In the genomic region with DNA sequence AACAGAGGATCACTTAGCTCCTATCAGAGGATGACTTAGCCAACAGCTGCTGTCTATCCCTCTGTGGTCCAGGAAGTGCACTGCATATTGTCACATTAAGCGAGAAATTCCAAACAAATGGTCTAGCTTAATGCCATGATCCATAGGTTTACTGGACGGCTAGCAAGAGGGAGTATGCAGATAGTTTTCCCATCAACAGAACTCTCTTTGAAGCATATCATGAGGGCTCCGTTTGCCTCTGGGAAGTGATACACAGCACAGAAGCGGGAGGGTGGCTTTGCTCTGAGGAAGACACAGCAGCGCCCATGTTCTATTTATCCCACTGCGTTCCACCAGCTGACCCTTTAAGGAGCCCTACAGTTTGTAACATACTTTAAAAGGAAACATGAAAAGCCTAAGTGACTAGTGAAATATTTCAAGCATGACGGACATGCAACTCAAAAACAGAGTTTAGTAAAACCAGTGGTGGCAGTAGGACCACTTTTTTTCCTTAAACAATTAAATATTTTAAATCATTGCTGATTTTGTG, we compare ENCODE assay signal across 16 cellular contexts. TPM values are rescaled to one million over a fixed set of nuclear protein-coding genes. Genes with fewer than 3 reads are reported as not detected.
A peak's percentile ranks its signal among the peaks of the same experiment; 100 is the strongest.
DNase-seq lines count a peak whose midpoint lies in the region; ATAC-seq, FAIRE-seq and TF ChIP-seq lines count a peak whose summit lies in the region.
"Had no signal": no experiment of that assay in that cellular context is flagged by ENCODE, and none has a peak within 500 bp of the region (broad histone marks: within the 10 kb centered on the region; RNA-seq: fewer than 3 reads in every experiment).

No MANE protein-coding gene starts in this region.

- H3K4me2 ChIP-seq in H1 (ENCODE audit: insufficient read depth in 1 of 2, low read depth in 2 of 2, low read length in 2 of 2): no peak overlapping the region
- no peak overlapping the region for H3K4me2 ChIP-seq in mesenchymal stem cell (ENCODE audit: low read length, poor library complexity, severe bottlenecking)
- H3K4me2 ChIP-seq: GM23338 had no signal

- no peak overlapping the region for H3K4ac ChIP-seq in H1 (replicated peaks; ENCODE audit: insufficient read length, low read depth, low read length)
- H3K4ac ChIP-seq in mesenchymal stem cell (ENCODE audit: low read depth in 1 of 2, low read length in 2 of 2): no peak overlapping the region

- CTCF ChIA-PET in H1 (lab: Charles Lee; ENCODE audit: partially characterized antibody): interaction anchor here (0.7 to 1.4 kb wide), 3 partner anchors 10 to 15 kb away, joined by 3 to 4 read pairs (median 3); no protein-coding TSS in a partner anchor

- TF ChIP-seq EP300 in H1 (IDR thresholded peaks at IDR 0.05; ENCODE audit: borderline replicate concordance in 1 of 2, low read depth in 2 of 2, low read length in 2 of 2) (no peak), stomach (IDR thresholded peaks at IDR 0.05) (no peak)

- H3K4me3 ChIP-seq in H1 (ENCODE audit: extremely low read depth in 1 of 4, insufficient read depth in 2 of 4, low read depth in 3 of 4, low read length in 4 of 4) (no peak overlapping the region), mesenchymal stem cell (ENCODE audit: insufficient read depth in 1 of 2, low read depth in 1 of 2, low read length in 2 of 2) (no peak overlapping the region), stomach (no peak overlapping the region)
- H3K4me3 ChIP-seq: GM23338 had no signal

- intact Hi-C loops in stomach (cut with DNase I; ENCODE audit: low total_unique reads): no loop called here

- no peak overlapping the region for H3K4me3 Mint-ChIP-seq in HFFc6
- H3K4me3 Mint-ChIP-seq: dendritic cell treated with granulocyte-macrophage colony-stimulating factor and Interleukin-4, amounts not matched to agents 40 ng/mL and 50 ng/mL, for 4 days; GM23338; natural killer cell treated with Interleukin-12 subunit alpha and Interleukin-12 subunit beta and Interleukin-15 and Interleukin-18, amount 100 ng/mL, for 72 hours had no signal

- H3K27ac ChIP-seq in H1 (ENCODE audit: low read depth, low read length) (no peak overlapping the region), mesenchymal stem cell (ENCODE audit: low read length, poor library complexity, severe bottlenecking) (peak overlapping the region; percentile 61), stomach (peak overlapping the region; percentile 38 to 81 (median 80))

- H2BK120ac ChIP-seq in H1 (replicated peaks; ENCODE audit: low read depth, low read length) (no peak overlapping the region), mesenchymal stem cell (ENCODE audit: low read depth, low read length) (no peak overlapping the region)

- H3K36me3 ChIP-seq in H1 (ENCODE audit: control insufficient read depth in 2 of 4, insufficient read depth in 4 of 4, low read length in 3 of 4): no peaks in the 10 kb centered on the region
- peaks cover 0 to 23% of the 10 kb centered on the region in 2 experiments for H3K36me3 ChIP-seq in mesenchymal stem cell (ENCODE audit: control insufficient read depth in 1 of 2, insufficient read depth in 2 of 2, low read depth in 1 of 2, low read length in 2 of 2)
- H3K36me3 ChIP-seq in stomach: no peaks in the 10 kb centered on the region
- H3K36me3 ChIP-seq: BE2C had no signal

- POLR2A ChIA-PET in H1 (lab: Charles Lee; ENCODE audit: partially characterized antibody): interaction anchor here (0.8 kb wide), 2 partner anchors 52 to 77 kb away, joined by 3 read pairs; a partner anchor contains a TSS

- H3K27me3 ChIP-seq in H1 (replicated peaks in 1 of 4; ENCODE audit: control insufficient read depth in 3 of 4, extremely low read depth in 1 of 4, insufficient read depth in 3 of 4, low read length in 3 of 4): no peaks in the 10 kb centered on the region
- H3K27me3 ChIP-seq in mesenchymal stem cell (ENCODE audit: control insufficient read depth in 1 of 2, insufficient read depth in 1 of 2, low read length in 2 of 2): no peaks in the 10 kb centered on the region
- H3K27me3 ChIP-seq in stomach: no peaks in the 10 kb centered on the region
- H3K27me3 ChIP-seq: BE2C had no signal

- no peak for TF ChIP-seq RAD21 in H1 (IDR thresholded peaks at IDR 0.05 in 1 of 2, conservative IDR thresholded peaks at IDR 0.05 in 1 of 2; ENCODE audit: low read depth in 2 of 2, low read length in 2 of 2)

- H3K4me1 ChIP-seq in H1 (replicated peaks in 1 of 4; ENCODE audit: control insufficient read depth in 3 of 4, insufficient read depth in 4 of 4, low read length in 3 of 4) (no peaks in the 10 kb centered on the region; a peak in 1 of 7 replicates), mesenchymal stem cell (ENCODE audit: control insufficient read depth, insufficient read depth, low read depth, low read length) (peaks cover 26% of the 10 kb centered on the region), stomach (peaks cover 0 to 57% (median 24%) of the 10 kb centered on the region in 4 donors)

- H3K36me3 Mint-ChIP-seq in HFFc6 (ENCODE audit: low read depth): peaks cover 11% of the 10 kb centered on the region; the same call in 1 of the 2 replicates
- H3K36me3 Mint-ChIP-seq: activated naive CD4-positive, alpha-beta T cell treated with anti-CD3 and anti-CD28 coated beads, Interleukin-2, amount 50 U/mL, for 72 hours; natural killer cell treated with Interleukin-12 subunit alpha and Interleukin-12 subunit beta and Interleukin-15 and Interleukin-18, amount 100 ng/mL, for 72 hours had no signal

- no peak overlapping the region for H3K9ac ChIP-seq in H1 (replicated peaks in 1 of 4; ENCODE audit: extremely low read depth in 1 of 4, low read depth in 3 of 4, low read length in 3 of 4)
- H3K9ac ChIP-seq in mesenchymal stem cell (ENCODE audit: low read length): no peak overlapping the region

- no peak for ATAC-seq in GM21528 (IDR thresholded peaks at IDR 0.05; ENCODE audit: low FRiP score, unreplicated experiment)
- ATAC-seq in HG03432 (IDR thresholded peaks at IDR 0.05; ENCODE audit: unreplicated experiment): no peak
- ATAC-seq: activated naive CD4-positive, alpha-beta T cell treated with anti-CD3 and anti-CD28 coated beads, Interleukin-2, amount 50 U/mL, for 72 hours; natural killer cell treated with Interleukin-12 subunit alpha and Interleukin-12 subunit beta and Interleukin-15 and Interleukin-18, amount 100 ng/mL, for 72 hours had no signal

- no peak overlapping the region for H2BK5ac ChIP-seq in H1 (ENCODE audit: low read depth, low read length)
- no peak overlapping the region for H2BK5ac ChIP-seq in mesenchymal stem cell (ENCODE audit: low read depth, low read length, poor library complexity, severe bottlenecking)

- TF ChIP-seq CTCF in HFFc6 (IDR thresholded peaks at IDR 0.05) (no peak; the same call in 1 of the 2 replicates), H1 (IDR thresholded peaks at IDR 0.05; ENCODE audit: control extremely low read depth in 1 of 3, insufficient read depth in 1 of 3, low read depth in 1 of 3, low read length in 3 of 3) (no peak), stomach (IDR thresholded peaks at IDR 0.05) (no peak)

- H2BK15ac ChIP-seq in H1 (ENCODE audit: low read length): no peak overlapping the region
- no peak overlapping the region for H2BK15ac ChIP-seq in mesenchymal stem cell (ENCODE audit: low read depth, poor library complexity, severe bottlenecking)

- no peak overlapping the region for H2BK20ac ChIP-seq in H1 (ENCODE audit: low read length)

- no peak overlapping the region for H4K8ac ChIP-seq in H1 (ENCODE audit: extremely low read depth, insufficient read depth, low read length)
- no peak overlapping the region for H4K8ac ChIP-seq in mesenchymal stem cell (ENCODE audit: low read length)

- H2AK5ac ChIP-seq in H1 (ENCODE audit: low read depth, low read length): no peak overlapping the region
- H2AK5ac ChIP-seq in mesenchymal stem cell (ENCODE audit: low read length, severe bottlenecking): no peak overlapping the region

- WGBS in H1 (ENCODE audit: extremely low coverage in 1 of 2, insufficient coverage in 1 of 2, insufficient read length in 1 of 2, insufficient replicate concordance in 2 of 2, low coverage in 1 of 2, low lambda C conversion rate in 2 of 2, missing lambda C conversion rate in 1 of 2), 2 experiments: 89% methylated on average over 7 of the region's 7 CpGs; no CpG with 5 or more reads in 1 of the 2 experiments
- 44% methylated on average over 7 of the region's 7 CpGs for WGBS in mesenchymal stem cell
- WGBS in stomach, 5 donors: 48 to 74% (median 64%) methylated on average over 7 of the region's 7 CpGs

- H3K23ac ChIP-seq in H1 (ENCODE audit: insufficient read length) (no peak overlapping the region), mesenchymal stem cell (ENCODE audit: low read length in 2 of 2) (no peak overlapping the region)

- H2AFZ ChIP-seq in H1 (ENCODE audit: low read length): no peak overlapping the region
- no peak overlapping the region for H2AFZ ChIP-seq in mesenchymal stem cell (ENCODE audit: low read depth, low read length)
- H2AFZ ChIP-seq: GM23338 had no signal

- H3K27ac Mint-ChIP-seq in HFFc6: peak overlapping the region; percentile 77
- H3K27ac Mint-ChIP-seq: activated naive CD4-positive, alpha-beta T cell treated with anti-CD3 and anti-CD28 coated beads, Interleukin-2, amount 50 U/mL, for 72 hours; dendritic cell treated with granulocyte-macrophage colony-stimulating factor and Interleukin-4, amounts not matched to agents 40 ng/mL and 50 ng/mL, for 4 days; GM23338 had no signal

- no peak overlapping the region; the same call in 1 of the 2 replicates for H2BK12ac ChIP-seq in H1 (ENCODE audit: low read depth, low read length)
- peak overlapping the region in 1 of 2 experiments; percentile 57 for H2BK12ac ChIP-seq in mesenchymal stem cell (ENCODE audit: low read length in 2 of 2)

- H3K79me1 ChIP-seq in H1 (ENCODE audit: low read depth, low read length): no peaks in the 10 kb centered on the region; the same call in 1 of the 2 replicates
- peaks cover 7% of the 10 kb centered on the region for H3K79me1 ChIP-seq in mesenchymal stem cell (replicated peaks; ENCODE audit: low read length, poor library complexity, severe bottlenecking)

- H4K91ac ChIP-seq in H1 (replicated peaks; ENCODE audit: insufficient read length, low read length) (peak overlapping the region; percentile 35), mesenchymal stem cell (ENCODE audit: low read length) (no peak overlapping the region)

- TF ChIP-seq POLR2A in H1 (IDR thresholded peaks at IDR 0.05; ENCODE audit: control extremely low read depth in 1 of 2, low read depth in 2 of 2, low read length in 2 of 2) (no peak), stomach (IDR thresholded peaks at IDR 0.05) (no peak)

- H3K14ac ChIP-seq in H1 (ENCODE audit: insufficient read length): no peak overlapping the region
- H3K14ac ChIP-seq in mesenchymal stem cell (ENCODE audit: low read length in 2 of 2): no peak overlapping the region

- H3K56ac ChIP-seq in H1 (replicated peaks; ENCODE audit: insufficient read length, low read depth, low read length): no peak overlapping the region

- H3K9me3 ChIP-seq in H1 (ENCODE audit: insufficient read depth in 2 of 2, low read depth in 1 of 2, low read length in 1 of 2) (no peaks in the 10 kb centered on the region), mesenchymal stem cell (ENCODE audit: control insufficient read depth, low read length) (no peaks in the 10 kb centered on the region), stomach (no peaks in the 10 kb centered on the region)
- H3K9me3 ChIP-seq: BE2C had no signal

- DNase-seq in HFFc6: no peak
- DNase-seq in H1 (ENCODE audit: low read depth in 1 of 2, low spot score in 2 of 2): peak in 1 of 2 experiments; percentile 41
- DNase-seq in mesenchymal stem cell: peak; percentile 86
- no peak for DNase-seq in stomach
- DNase-seq in occipital lobe (lab: John Stamatoyannopoulos, UW): no peak
- no peak for DNase-seq in DMS 273 treated with DMSO at 0.1 percent for 48 hours (lab: John Stamatoyannopoulos, UW)
- DNase-seq: BE2C, NCI-H2029 treated with DMSO at 0.1 percent for 48 hours, SHP77 had no signal

- H3K18ac ChIP-seq in H1 (ENCODE audit: extremely low read depth, low read length) (no peak overlapping the region), mesenchymal stem cell (ENCODE audit: low read depth in 1 of 2, low read length in 2 of 2) (peak overlapping the region in 1 of 2 experiments; percentile 14)

- H3K79me2 ChIP-seq in H1 (ENCODE audit: control insufficient read depth in 1 of 2, insufficient read depth in 2 of 2, low read length in 2 of 2): no peaks in the 10 kb centered on the region

- no peaks in the 10 kb centered on the region for H3K23me2 ChIP-seq in H1 (ENCODE audit: low read depth, low read length)

- peaks cover 69% of the 10 kb centered on the region for H3K4me1 Mint-ChIP-seq in HFFc6 (ENCODE audit: low read depth)

- no peaks in the 10 kb centered on the region; the same call in 1 of the 2 replicates for H3K27me3 Mint-ChIP-seq in HFFc6 (ENCODE audit: insufficient read depth)

- H3K9me3 Mint-ChIP-seq in HFFc6: no peaks in the 10 kb centered on the region
- H3K9me3 Mint-ChIP-seq: dendritic cell treated with granulocyte-macrophage colony-stimulating factor and Interleukin-4, amounts not matched to agents 40 ng/mL and 50 ng/mL, for 4 days; GM23338; natural killer cell treated with Interleukin-12 subunit alpha and Interleukin-12 subunit beta and Interleukin-15 and Interleukin-18, amount 100 ng/mL, for 72 hours had no signal

- no peak overlapping the region for H4K5ac ChIP-seq in H1 (ENCODE audit: insufficient read length, low read depth, low read length)

- no peak for FAIRE-seq in H1 (lab: Jason Lieb, UNC)
- FAIRE-seq: islet of Langerhans had no signal

- H4K20me1 ChIP-seq in H1 (replicated peaks in 1 of 2; ENCODE audit: control insufficient read depth in 1 of 2, insufficient read depth in 2 of 2, low read length in 2 of 2): no peaks in the 10 kb centered on the region

RNA-seq across cellular contexts. Expression of a gene that starts 52.7 kb away (rescaled TPM):
- total RNA-seq in HFFc6 (2021; fragmentation: NEBNext Ultra II Directional; extraction: Animal tissue kit (Norgen Biotek cat#: 25700)): 100 to 1,000 TPM; 137 to 328 (median 148) TPM
- total RNA-seq in H1 (2021; fragmentation: NEBNext Ultra II Directional; extraction: Animal tissue kit (Norgen Biotek cat#: 25700)): 82.0 and 91.0 TPM in 2 replicates
- polyA plus RNA-seq in H1 (2011; rRNA removed) (30.7 and 31.7 TPM in 2 replicates), stomach (10 to 100 TPM; 18.8 to 59.0 (median 30.6) TPM)
- 31.3 TPM for polyA plus RNA-seq in H1 (2011; cell fraction: cytosol; rRNA removed)
- 69.4 TPM for polyA plus RNA-seq in H1 (2011; cell fraction: nucleus; rRNA removed)
- polyA plus RNA-seq in H1 (2012, experiment 1 of 2): 39.8 to 46.7 TPM (median 43.8 TPM) in 4 replicates
- polyA plus RNA-seq in H1 (2012, experiment 2 of 2): 17.1 TPM
- 88.0 TPM for polyA plus RNA-seq in H1 (2013, experiment 1 of 2)
- 83.1 TPM for polyA plus RNA-seq in H1 (2013, experiment 2 of 2)
- polyA minus RNA-seq in H1 (2011; rRNA and poly(A)+ RNA removed): 46.9 and 65.9 TPM in 2 replicates
- 44.9 TPM for polyA minus RNA-seq in H1 (2011; cell fraction: cytosol; rRNA and poly(A)+ RNA removed)
- polyA minus RNA-seq in H1 (2011; cell fraction: nucleus; rRNA and poly(A)+ RNA removed): 51.4 TPM
- polyA plus RNA-seq in mesenchymal stem cell (2013, experiment 1 of 2): 2,271 TPM
- polyA plus RNA-seq in mesenchymal stem cell (2013, experiment 2 of 2): 2,270 TPM
- total RNA-seq in stomach (100 to 1,000 TPM; 132 to 798 (median 175) TPM), occipital lobe (67.8 TPM)
- total RNA-seq: natural killer cell treated with Interleukin-12 subunit alpha and Interleukin-12 subunit beta and Interleukin-15 and Interleukin-18, amount 100 ng/mL, for 72 hours had no signal

RNA-seq across cellular contexts. Expression of a gene that starts 52.9 kb away (rescaled TPM):
- total RNA-seq in HFFc6 (2021; fragmentation: NEBNext Ultra II Directional; extraction: Animal tissue kit (Norgen Biotek cat#: 25700)): 100 to 1,000 TPM; 202 to 327 (median 217) TPM
- total RNA-seq in H1 (2021; fragmentation: NEBNext Ultra II Directional; extraction: Animal tissue kit (Norgen Biotek cat#: 25700)): 77.0 and 80.4 TPM in 2 replicates
- polyA plus RNA-seq in H1 (2011; rRNA removed) (87.3 and 133 TPM in 2 replicates), stomach (10 to 100 TPM; 24.0 to 96.6 (median 38.4) TPM)
- polyA plus RNA-seq in H1 (2011; cell fraction: cytosol; rRNA removed): 64.4 TPM
- 260 TPM for polyA plus RNA-seq in H1 (2011; cell fraction: nucleus; rRNA removed)
- polyA plus RNA-seq in H1 (2012, experiment 1 of 2): 45.6 to 82.2 TPM (median 69.4 TPM) in 4 replicates
- 40.9 TPM for polyA plus RNA-seq in H1 (2012, experiment 2 of 2)
- polyA plus RNA-seq in H1 (2013, experiment 1 of 2): 143 TPM
- 123 TPM for polyA plus RNA-seq in H1 (2013, experiment 2 of 2)
- polyA minus RNA-seq in H1 (2011; rRNA and poly(A)+ RNA removed): 69.1 and 74.8 TPM in 2 replicates
- polyA minus RNA-seq in H1 (2011; cell fraction: cytosol; rRNA and poly(A)+ RNA removed): 78.9 TPM
- polyA minus RNA-seq in H1 (2011; cell fraction: nucleus; rRNA and poly(A)+ RNA removed): 109 TPM
- polyA plus RNA-seq in mesenchymal stem cell (2013, experiment 1 of 2): 2,099 TPM
- 2,053 TPM for polyA plus RNA-seq in mesenchymal stem cell (2013, experiment 2 of 2)
- total RNA-seq in stomach (100 to 1,000 TPM; 134 to 531 (median 366) TPM), occipital lobe (56.8 TPM)
- total RNA-seq: natural killer cell treated with Interleukin-12 subunit alpha and Interleukin-12 subunit beta and Interleukin-15 and Interleukin-18, amount 100 ng/mL, for 72 hours had no signal
